9 cellular contexts compared by ENCODE assay signal in genomic region chr18:56890632-56891031, GRCh38.
DNase-seq lines count a peak whose midpoint lies in the region; ATAC-seq and FAIRE-seq lines count a peak whose summit lies in the region.
"Had no signal": no experiment of that assay in that cellular context is flagged by ENCODE, and none has a peak within 500 bp of the region (broad histone marks: within the 10 kb centered on the region; RNA-seq: fewer than 3 reads in every experiment).

No MANE protein-coding gene starts in this region.

- no peak for FAIRE-seq in urothelium cell line (lab: Jason Lieb, UNC)

- peak; percentile 13 for DNase-seq in HPDE6-E6E7 (ENCODE audit: extremely low spot score)
- peak; percentile 55 for DNase-seq in amniotic stem cell (lab: John Stamatoyannopoulos, UW)
- DNase-seq in hepatic stellate cell (ENCODE audit: low spot score): peak; percentile 44
- peak; percentile 29 for DNase-seq in urothelium cell line (ENCODE audit: low spot score)
- DNase-seq in 8988T: no peak
- DNase-seq: central memory CD4-positive, alpha-beta T cell; NCI-H187 treated with DMSO at 0.1 percent for 48 hours had no signal

- ATAC-seq in HG03175 (IDR thresholded peaks at IDR 0.05; ENCODE audit: unreplicated experiment) (no peak), HG03135 (IDR thresholded peaks at IDR 0.05; ENCODE audit: unreplicated experiment) (no peak)
